ENCODE assay signal across 37 cellular contexts in genomic region chr5:168670881-168671575, GRCh38.
DNase-seq lines count a peak whose midpoint lies in the region; ATAC-seq, FAIRE-seq and TF ChIP-seq lines count a peak whose summit lies in the region.
"Had no signal": no experiment of that assay in that cellular context is flagged by ENCODE, and none has a peak within 500 bp of the region (broad histone marks: within the 10 kb centered on the region; RNA-seq: fewer than 3 reads in every experiment).

No MANE protein-coding gene starts in this region.

- H3K27ac ChIP-seq in HepG2 (ENCODE audit: extremely low read length, insufficient read depth, low read length): no peak overlapping the region
- no peak overlapping the region for H3K27ac ChIP-seq in right lobe of liver
- H3K27ac ChIP-seq in brain microvascular endothelial cell: no peak overlapping the region
- H3K27ac ChIP-seq in SJCRH30: no peak overlapping the region
- no peak overlapping the region for H3K27ac ChIP-seq in colonic mucosa
- H3K27ac ChIP-seq: esophagus muscularis mucosa, heart right ventricle, stomach, uterus had no signal

- DNase-seq in HepG2 (ENCODE audit: low spot score) (no peak), right lobe of liver (no peak), brain microvascular endothelial cell (no peak), iPS-NIHi11 (ENCODE audit: low spot score) (peak; percentile 71), SJCRH30 (no peak), colonic mucosa (no peak)
- DNase-seq: activated CD4-positive, CD25-positive, alpha-beta regulatory T cell; activated CD8-positive, alpha-beta memory T cell treated with anti-CD3 and anti-CD28 coated beads, Interleukin-2, amount 10 ng/mL, durations not matched to agents 7 days and 5 days; activated gamma-delta T cell treated with Interleukin-2 at 50 U/mL for 16 hours; activated naive CD8-positive, alpha-beta T cell treated with anti-CD3 and anti-CD28 coated beads, Interleukin-2, amount 10 ng/mL, durations not matched to agents 7 days and 5 days; activated T-cell treated with anti-CD3 and anti-CD28 coated beads, Interleukin-2, amount 50 U/mL, for 48 hours; AML-193; CD4-positive, alpha-beta memory T cell; central memory CD4-positive, alpha-beta T cell; dermis blood vessel endothelial cell; DND-41; foreskin fibroblast; heart right ventricle; immature natural killer cell; mesenchymal stem cell; NCI-H1048; NCI-H2107; NCI-H345; posterior cingulate gyrus; right cardiac atrium; stimulated activated CD4-positive, alpha-beta T cell treated with anti-CD3 and anti-CD28 coated beads, Interleukin-2, amount 100 ng/mL, for 24 hours; stimulated activated CD8-positive, alpha-beta memory T cell treated with anti-CD3 and anti-CD28 coated beads, Interleukin-4, amount 100 ng/mL, for 48 hours; stomach; T1000; uterus had no signal

- CTCF ChIA-PET in HepG2 (lab: Yijun Ruan, JAX; ENCODE audit: low intra/inter-chr PET ratio, low total read pairs): no interaction called here

- H3K4me2 ChIP-seq in HepG2 (ENCODE audit: low read depth, low read length): no peak overlapping the region

- H3K4me3 ChIP-seq in HepG2 (replicated peaks in 1 of 3; ENCODE audit: insufficient read depth in 1 of 3, low read depth in 2 of 3, low read length in 3 of 3) (no peak overlapping the region), right lobe of liver (no peak overlapping the region), brain microvascular endothelial cell (ENCODE audit: low read depth, low read length) (no peak overlapping the region), SJCRH30 (no peak overlapping the region), colonic mucosa (no peak overlapping the region)
- H3K4me3 ChIP-seq: esophagus muscularis mucosa, heart right ventricle, stomach, uterus had no signal

- FAIRE-seq in HepG2 (lab: Jason Lieb, UNC): no peak
- FAIRE-seq: D721Med, endometrium, GM19239, H54 had no signal

- H3K27me3 ChIP-seq in HepG2 (ENCODE audit: control insufficient read depth in 1 of 2, insufficient read depth in 2 of 2, low read length in 2 of 2) (no peaks in the 10 kb centered on the region; a peak in 1 of 5 replicates), right lobe of liver (no peaks in the 10 kb centered on the region), brain microvascular endothelial cell (replicated peaks) (no peaks in the 10 kb centered on the region), SJCRH30 (no peaks in the 10 kb centered on the region), colonic mucosa (no peaks in the 10 kb centered on the region)
- H3K27me3 ChIP-seq: esophagus muscularis mucosa, heart right ventricle, stomach, uterus had no signal

- no peaks in the 10 kb centered on the region for H3K4me1 ChIP-seq in HepG2 (ENCODE audit: insufficient read depth, low read length)
- H3K4me1 ChIP-seq in right lobe of liver: no peaks in the 10 kb centered on the region
- H3K4me1 ChIP-seq in SJCRH30: no peaks in the 10 kb centered on the region
- H3K4me1 ChIP-seq in colonic mucosa: no peaks in the 10 kb centered on the region
- H3K4me1 ChIP-seq: esophagus muscularis mucosa, heart right ventricle, stomach, uterus had no signal

- POLR2A ChIA-PET in HepG2 (lab: Yijun Ruan, JAX): no interaction called here

- in situ Hi-C loops in HepG2 (cut with HindIII; ENCODE audit: extremely low pct_ligation_motif_present, low pct_unique_long_range_greater_than_20kb) (loop anchor here (10.0 kb wide), 1 partner anchor 634 kb away; the partner anchor contains the start of gene SLIT3), brain microvascular endothelial cell (cut with HindIII; ENCODE audit: low pct_ligation_motif_present, low sequenced_read_pairs) (no loop called here)

- no CpG with 5 or more reads among the region's 22 CpGs for WGBS in HepG2 (ENCODE audit: low lambda C conversion rate)
- WGBS in right lobe of liver (ENCODE audit: insufficient coverage, low coverage, low lambda C conversion rate, missing lambda C conversion rate): no CpG with 5 or more reads among the region's 22 CpGs

- peak; percentile 79 for ATAC-seq in HepG2
- ATAC-seq in right lobe of liver: no peak
- no peak for ATAC-seq in HG02623 (IDR thresholded peaks at IDR 0.05; ENCODE audit: unreplicated experiment)
- ATAC-seq in HG03159 (IDR thresholded peaks at IDR 0.05; ENCODE audit: unreplicated experiment): no peak
- ATAC-seq: activated CD8-positive, alpha-beta memory T cell treated with anti-CD3 and anti-CD28 coated beads, Interleukin-2, amount 10 ng/mL, durations not matched to agents 7 days and 5 days had no signal

- no TSS peak for BruUV-seq in HepG2 (replicated peaks; lab: Mats Ljungman, UMichigan)

- H3K36me3 ChIP-seq in HepG2 (replicated peaks in 1 of 2; ENCODE audit: control insufficient read depth in 1 of 2, insufficient read depth in 2 of 2, low read length in 2 of 2): no peaks in the 10 kb centered on the region
- no peaks in the 10 kb centered on the region for H3K36me3 ChIP-seq in right lobe of liver
- H3K36me3 ChIP-seq in brain microvascular endothelial cell (replicated peaks): no peaks in the 10 kb centered on the region
- H3K36me3 ChIP-seq in SJCRH30: no peaks in the 10 kb centered on the region
- H3K36me3 ChIP-seq in colonic mucosa: no peaks in the 10 kb centered on the region
- H3K36me3 ChIP-seq: heart right ventricle, uterus had no signal

- H3K9me3 ChIP-seq in HepG2 (ENCODE audit: low read length): no peaks in the 10 kb centered on the region
- H3K9me3 ChIP-seq in right lobe of liver: no peaks in the 10 kb centered on the region
- no peaks in the 10 kb centered on the region for H3K9me3 ChIP-seq in SJCRH30 (replicated peaks)
- no peaks in the 10 kb centered on the region for H3K9me3 ChIP-seq in colonic mucosa
- H3K9me3 ChIP-seq: esophagus muscularis mucosa, heart right ventricle, stomach, uterus had no signal

- no peak for TF ChIP-seq POLR2A in HepG2 (IDR thresholded peaks at IDR 0.05; ENCODE audit: insufficient read depth in 1 of 2, low read depth in 2 of 2, low read length in 2 of 2)
- no peak for TF ChIP-seq POLR2A in right lobe of liver (IDR thresholded peaks at IDR 0.05)

- H3K9ac ChIP-seq in HepG2 (ENCODE audit: insufficient read depth, low read depth, low read length): no peak overlapping the region
- no peak overlapping the region for H3K9ac ChIP-seq in colonic mucosa (ENCODE audit: low read depth in 2 of 2, low read length in 2 of 2)

- H2AFZ ChIP-seq in HepG2 (ENCODE audit: low read length): no peak overlapping the region

- no peaks in the 10 kb centered on the region for H4K20me1 ChIP-seq in HepG2 (ENCODE audit: insufficient read depth, low read length)

- TF ChIP-seq RAD21 in HepG2 (CRISPR knock-in tag; IDR thresholded peaks at IDR 0.05): no peak

- no peak for TF ChIP-seq EP300 in HepG2 (IDR thresholded peaks at IDR 0.05; ENCODE audit: low read depth in 2 of 2, low read length in 2 of 2)
- TF ChIP-seq EP300 in HepG2 (CRISPR knock-in tag; IDR thresholded peaks at IDR 0.05; ENCODE audit: borderline replicate concordance): no peak

- no peaks in the 10 kb centered on the region for H3K79me2 ChIP-seq in HepG2 (ENCODE audit: insufficient read depth, low read length)

- TF ChIP-seq CTCF in HepG2 (CRISPR knock-in tag; IDR thresholded peaks at IDR 0.05) (peak; percentile 44), right lobe of liver (IDR thresholded peaks at IDR 0.05) (no peak), brain microvascular endothelial cell (IDR thresholded peaks at IDR 0.05; ENCODE audit: low read depth, low read length, missing control alignments) (peak; percentile 4), colonic mucosa (IDR thresholded peaks at IDR 0.05) (no peak)

- intact Hi-C loops in HepG2 (cut with micrococcal nuclease; ENCODE audit: unreplicated experiment) (loop anchor here (5.0 kb wide), 1 partner anchor 94 kb away; the partner anchor contains the start of gene PANK3), right lobe of liver (cut with DNase I) (loop anchor here in 1 of 2 donors (10.0 kb wide), 1 partner anchor 634 kb away; the partner anchor contains the start of gene SLIT3), colonic mucosa (cut with DNase I) (no loop called here)

TF ChIP-seq in HepG2, 621 proteins besides CTCF, POLR2A, EP300 and RAD21:
- TF ChIP-seq BCL3 (CRISPR knock-in tag; IDR thresholded peaks at IDR 0.05): no peak
- peak; percentile 36 for TF ChIP-seq STAG1 (CRISPR knock-in tag; IDR thresholded peaks at IDR 0.05)
- TF ChIP-seq SMARCE1 (IDR thresholded peaks at IDR 0.05; ENCODE audit: borderline replicate concordance): no peak
- TF ChIP-seq ZNF776 (CRISPR knock-in tag; IDR thresholded peaks at IDR 0.05): no peak

Comparison
In these comparisons a context has a peak if more than half of its experiments do, and no peak if none do; other contexts are left out.
1. CTCF ChIP-seq: peak in HepG2 (single experiment) and brain microvascular endothelial cell (single experiment); none in right lobe of liver (0 of 4) and colonic mucosa (single experiment).